ENCODE assay signal across 14 cellular contexts in the genomic region with DNA sequence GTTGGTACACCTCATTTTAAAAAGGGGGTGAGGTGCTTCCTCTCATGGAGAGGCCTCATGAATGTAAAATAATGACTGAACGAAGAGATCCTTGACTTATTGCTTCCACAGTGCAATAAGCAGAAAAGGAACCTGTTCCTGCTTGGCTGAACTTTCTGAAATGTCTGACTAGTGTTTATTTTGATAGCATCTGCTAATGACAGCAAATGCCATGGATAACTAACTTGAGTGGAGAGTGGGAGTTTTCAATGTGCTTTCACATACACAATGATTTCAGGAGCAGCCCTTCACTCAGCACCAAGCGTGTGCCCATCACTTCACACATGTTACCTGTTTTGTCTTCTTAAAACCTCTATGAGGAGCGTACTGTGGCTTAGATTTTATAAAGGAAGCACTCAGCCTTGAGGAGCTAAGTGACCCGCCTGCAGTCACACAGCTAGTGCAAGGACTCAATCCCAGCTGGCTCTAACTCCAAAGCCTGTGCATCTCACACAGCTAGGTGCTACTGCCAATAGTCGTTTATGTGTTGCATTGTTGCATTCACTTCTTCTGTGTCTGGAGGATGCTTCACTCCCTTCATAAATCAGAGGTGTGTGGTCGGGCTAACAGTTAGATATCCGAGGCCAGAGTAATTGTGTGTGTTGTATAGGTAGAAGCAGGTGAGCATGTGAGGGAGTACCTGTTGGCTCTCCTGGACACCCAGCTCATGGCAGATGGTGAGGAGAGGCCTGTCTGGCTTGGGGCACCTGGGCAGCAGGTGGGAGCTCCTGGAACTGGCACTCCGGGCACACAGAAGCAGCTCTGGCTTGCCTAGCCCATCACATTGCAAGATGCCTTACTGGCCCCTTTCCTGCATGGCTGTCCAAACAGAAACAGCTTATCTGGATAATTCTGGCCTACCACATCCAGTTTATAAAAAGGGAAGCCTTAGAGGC. TPM values are rescaled to one million over a fixed set of nuclear protein-coding genes. Genes with fewer than 3 reads are reported as not detected.
"Had no signal": no experiment of that assay in that cellular context is flagged by ENCODE, and none has a peak within 500 bp of the region (broad histone marks: within the 10 kb centered on the region; RNA-seq: fewer than 3 reads in every experiment).

No MANE protein-coding gene starts in this region.

- FAIRE-seq: astrocyte had no signal

- H3K4me1 Mint-ChIP-seq: activated naive CD8-positive, alpha-beta T cell treated with anti-CD3 and anti-CD28 coated beads, Interleukin-2, amount 50 U/mL, for 24 hours; memory B cell; WTC11 had no signal

- H3K9me3 ChIP-seq: stomach had no signal

- H3K36me3 ChIP-seq: stomach had no signal

- H3K27ac Mint-ChIP-seq: activated CD8-positive, alpha-beta T cell treated with anti-CD3 and anti-CD28 coated beads, Interleukin-2, amount 10 ng/mL, durations not matched to agents 7 days and 5 days; activated naive CD8-positive, alpha-beta T cell treated with anti-CD3 and anti-CD28 coated beads, Interleukin-2, amount 50 U/mL, for 24 hours; activated T-helper 1 cell treated with anti-CD3 and anti-CD28 coated beads, Interleukin-12 subunit alpha, Interleukin-12 subunit beta, Interleukin-2, Interleukin-4 antibody, amounts not matched to agents 30 ng/mL and 10 ng/mL and 1 ng/mL, durations not matched to agents 14 hours and 24 hours and 36 hours; memory B cell; T-helper 1 cell treated with Interleukin-12 subunit alpha and Interleukin-12 subunit beta and Interleukin-4 antibody, amounts not matched to agents 30 μg/mL and 1 μg/mL, for 36 hours; WTC11 had no signal

- DNase-seq: activated CD4-positive, alpha-beta T cell treated with anti-CD3 and anti-CD28 coated beads for 48 hours; activated CD8-positive, alpha-beta T cell treated with anti-CD3 and anti-CD28 coated beads, Interleukin-2, amount 10 ng/mL, durations not matched to agents 7 days and 5 days; activated naive CD4-positive, alpha-beta T cell treated with Interleukin-2 at 50 U/mL for 16 hours; activated naive CD8-positive, alpha-beta T cell treated with anti-CD3 and anti-CD28 coated beads, Interleukin-2, amount 50 U/mL, for 24 hours; effector memory CD4-positive, alpha-beta T cell; hypothalamus; SHP77 treated with DMSO at 0.1 percent for 48 hours; stimulated activated CD4-positive, alpha-beta T cell treated with anti-CD3 and anti-CD28 coated beads, Interleukin-4, amount 100 ng/mL, for 1 hour; stomach had no signal

- H3K4me3 ChIP-seq: stomach had no signal

- H3K27me3 ChIP-seq: stomach had no signal

- H3K4me3 Mint-ChIP-seq: activated CD8-positive, alpha-beta T cell treated with anti-CD3 and anti-CD28 coated beads, Interleukin-2, amount 10 ng/mL, durations not matched to agents 7 days and 5 days; activated naive CD8-positive, alpha-beta T cell treated with anti-CD3 and anti-CD28 coated beads, Interleukin-2, amount 50 U/mL, for 24 hours; activated T-helper 1 cell treated with anti-CD3 and anti-CD28 coated beads, Interleukin-12 subunit alpha, Interleukin-12 subunit beta, Interleukin-2, Interleukin-4 antibody, amounts not matched to agents 30 ng/mL and 10 ng/mL and 1 ng/mL, durations not matched to agents 14 hours and 24 hours and 36 hours; memory B cell; T-helper 1 cell treated with Interleukin-12 subunit alpha and Interleukin-12 subunit beta and Interleukin-4 antibody, amounts not matched to agents 30 μg/mL and 1 μg/mL, for 36 hours; WTC11 had no signal

- H3K36me3 Mint-ChIP-seq: memory B cell, WTC11 had no signal

- H3K9me3 Mint-ChIP-seq: activated T-helper 1 cell treated with anti-CD3 and anti-CD28 coated beads, Interleukin-12 subunit alpha, Interleukin-12 subunit beta, Interleukin-2, Interleukin-4 antibody, amounts not matched to agents 30 ng/mL and 10 ng/mL and 1 ng/mL, durations not matched to agents 14 hours and 24 hours and 36 hours had no signal

RNA-seq across cellular contexts. Expression of gene CASQ2, which starts 12.8 kb away (rescaled TPM):
- total RNA-seq: activated CD8-positive, alpha-beta T cell treated with anti-CD3 and anti-CD28 coated beads, Interleukin-2, amount 10 ng/mL, durations not matched to agents 7 days and 5 days; activated T-helper 1 cell treated with anti-CD3 and anti-CD28 coated beads, Interleukin-12 subunit alpha, Interleukin-12 subunit beta, Interleukin-2, Interleukin-4 antibody, amounts not matched to agents 30 ng/mL and 10 ng/mL and 1 ng/mL, durations not matched to agents 14 hours and 24 hours and 36 hours; WTC11 had no signal
